In the genomic region with DNA sequence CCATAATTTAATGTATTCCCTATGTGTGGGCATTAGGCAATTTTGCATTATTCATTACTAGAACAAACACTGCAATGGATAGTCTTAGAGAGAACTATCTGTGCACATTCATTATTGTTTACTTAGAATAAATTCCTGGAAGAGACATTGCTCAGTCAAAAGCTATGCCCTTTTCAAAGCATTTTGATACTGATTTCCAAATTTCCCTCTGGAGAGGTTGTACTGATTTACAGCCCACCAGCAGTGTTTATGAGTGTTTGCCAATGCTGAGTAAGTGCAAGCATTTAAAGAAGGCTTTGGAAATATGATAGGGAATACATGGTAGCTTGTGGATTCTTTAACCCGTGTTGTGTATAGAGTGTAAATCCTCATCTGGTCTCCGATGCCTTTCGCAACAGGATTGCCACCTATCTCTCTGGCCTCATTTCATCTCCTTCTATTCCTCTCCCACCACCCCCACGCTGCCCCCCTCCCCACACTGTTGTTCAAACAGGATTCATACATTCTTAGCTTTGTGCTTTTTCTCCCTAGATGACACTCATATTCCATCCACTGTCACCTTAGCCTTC, we compare ENCODE assay signal across 13 cellular contexts. TPM values are rescaled to one million over a fixed set of nuclear protein-coding genes. Genes with fewer than 3 reads are reported as not detected.
DNase-seq lines count a peak whose midpoint lies in the region; ATAC-seq, FAIRE-seq and TF ChIP-seq lines count a peak whose summit lies in the region.
"Had no signal": no experiment of that assay in that cellular context is flagged by ENCODE, and none has a peak within 500 bp of the region (broad histone marks: within the 10 kb centered on the region; RNA-seq: fewer than 3 reads in every experiment).

No MANE protein-coding gene starts in this region.

- no peaks in the 10 kb centered on the region for H3K27me3 ChIP-seq in bronchial epithelial cell (ENCODE audit: control insufficient read depth, insufficient read depth, low read length)
- H3K27me3 ChIP-seq: thyroid gland had no signal

- H3K36me3 ChIP-seq in bronchial epithelial cell (ENCODE audit: control insufficient read depth, insufficient read depth, low read length), result no peaks in the 10 kb centered on the region
- H3K36me3 ChIP-seq: thyroid gland had no signal

- peaks cover 14% of the 10 kb centered on the region for H3K27me3 Mint-ChIP-seq in activated CD4-positive, alpha-beta T cell treated with anti-CD3 and anti-CD28 coated beads, Interleukin-2, amount 10 ng/mL, durations not matched to agents 24 days and 14 days

- no peaks in the 10 kb centered on the region for H3K36me3 Mint-ChIP-seq in activated CD4-positive, alpha-beta T cell treated with anti-CD3 and anti-CD28 coated beads, Interleukin-2, amount 10 ng/mL, durations not matched to agents 24 days and 14 days (ENCODE audit: low read depth)
- H3K36me3 Mint-ChIP-seq: CD8-positive, alpha-beta T cell; IgD-negative memory B cell had no signal

- H3K4me3 ChIP-seq in bronchial epithelial cell (ENCODE audit: low read depth, low read length), result no peak overlapping the region
- H3K4me3 ChIP-seq: thyroid gland had no signal

- DNase-seq in AG08396 (ENCODE audit: low spot score) (peak; percentile 42), LHCN-M2 (ENCODE audit: low read depth) (peak; percentile 89), bronchial epithelial cell (ENCODE audit: low read depth) (peak; percentile 90), myocyte (ENCODE audit: low read depth) (peak; percentile 20)
- no peak for DNase-seq in activated CD4-positive, alpha-beta T cell treated with anti-CD3 and anti-CD28 coated beads, Interleukin-2, amount 10 ng/mL, durations not matched to agents 24 days and 14 days
- DNase-seq in stimulated activated CD4-positive, alpha-beta T cell treated with anti-CD3 and anti-CD28 coated beads, Interleukin-2, amount 100 ng/mL, for 48 hours, result no peak
- DNase-seq in effector CD4-positive, alpha-beta T cell, result no peak
- DNase-seq: activated naive CD8-positive, alpha-beta T cell treated with anti-CD3 and anti-CD28 coated beads, Interleukin-2, amount 50 U/mL, for 24 hours; CD8-positive, alpha-beta T cell; T-helper 1 cell; thyroid gland had no signal

- FAIRE-seq in bronchial epithelial cell (lab: Jason Lieb, UNC), result no peak

- no peak overlapping the region for H3K27ac Mint-ChIP-seq in activated CD4-positive, alpha-beta T cell treated with anti-CD3 and anti-CD28 coated beads, Interleukin-2, amount 10 ng/mL, durations not matched to agents 24 days and 14 days
- H3K27ac Mint-ChIP-seq: activated naive CD8-positive, alpha-beta T cell treated with anti-CD3 and anti-CD28 coated beads, Interleukin-2, amount 50 U/mL, for 24 hours; CD8-positive, alpha-beta T cell; IgD-negative memory B cell had no signal

- intact Hi-C loops in activated CD4-positive, alpha-beta T cell treated with anti-CD3 and anti-CD28 coated beads, Interleukin-2, amount 10 ng/mL, durations not matched to agents 24 days and 14 days (cut with micrococcal nuclease), result no loop called here

- H3K4me3 Mint-ChIP-seq in activated CD4-positive, alpha-beta T cell treated with anti-CD3 and anti-CD28 coated beads, Interleukin-2, amount 10 ng/mL, durations not matched to agents 24 days and 14 days, result no peak overlapping the region
- H3K4me3 Mint-ChIP-seq: activated naive CD8-positive, alpha-beta T cell treated with anti-CD3 and anti-CD28 coated beads, Interleukin-2, amount 50 U/mL, for 24 hours; CD8-positive, alpha-beta T cell; IgD-negative memory B cell had no signal

- no peak for TF ChIP-seq CTCF in bronchial epithelial cell (IDR thresholded peaks at IDR 0.05; ENCODE audit: insufficient read depth, low read length, severe bottlenecking)

- ATAC-seq in GM21423 (IDR thresholded peaks at IDR 0.05; ENCODE audit: unreplicated experiment), result no peak
- ATAC-seq: activated naive CD8-positive, alpha-beta T cell treated with anti-CD3 and anti-CD28 coated beads, Interleukin-2, amount 50 U/mL, for 24 hours; CD8-positive, alpha-beta T cell had no signal

- peaks cover 34% of the 10 kb centered on the region for H3K4me1 Mint-ChIP-seq in activated CD4-positive, alpha-beta T cell treated with anti-CD3 and anti-CD28 coated beads, Interleukin-2, amount 10 ng/mL, durations not matched to agents 24 days and 14 days

- H3K9me3 Mint-ChIP-seq in activated CD4-positive, alpha-beta T cell treated with anti-CD3 and anti-CD28 coated beads, Interleukin-2, amount 10 ng/mL, durations not matched to agents 24 days and 14 days, result no peaks in the 10 kb centered on the region
- H3K9me3 Mint-ChIP-seq: activated naive CD8-positive, alpha-beta T cell treated with anti-CD3 and anti-CD28 coated beads, Interleukin-2, amount 50 U/mL, for 24 hours; CD8-positive, alpha-beta T cell; IgD-negative memory B cell had no signal

RNA-seq across cellular contexts. Expression of gene MMD, which starts 33.4 kb away (rescaled TPM):
- total RNA-seq in LHCN-M2 (2014; rRNA removed) (17.5 and 17.7 TPM in 2 replicates), bronchial epithelial cell (6.3 and 8.3 TPM in 2 replicates), myocyte (5.3 and 5.8 TPM in 2 replicates)
- 2.7 TPM for polyA plus RNA-seq in LHCN-M2 (2012)
- 1.8 TPM for polyA plus RNA-seq in myocyte (2012)
- 21.7 and 23.4 TPM in 2 replicates for total RNA-seq in activated CD4-positive, alpha-beta T cell treated with anti-CD3 and anti-CD28 coated beads, Interleukin-2, amount 10 ng/mL, durations not matched to agents 24 days and 14 days

RNA-seq across cellular contexts. Expression of gene SMIM36, which starts 56.3 kb away (rescaled TPM):
- total RNA-seq in LHCN-M2 (2014; rRNA removed), result not detected in 2 replicates
- polyA plus RNA-seq in LHCN-M2 (2012), result not detected
- not detected in 2 replicates for total RNA-seq in bronchial epithelial cell
- total RNA-seq in myocyte, result not detected in 2 replicates
- not detected for polyA plus RNA-seq in myocyte (2012)
- not detected in 2 replicates for total RNA-seq in activated CD4-positive, alpha-beta T cell treated with anti-CD3 and anti-CD28 coated beads, Interleukin-2, amount 10 ng/mL, durations not matched to agents 24 days and 14 days
- total RNA-seq: CD8-positive, alpha-beta T cell; thyroid gland had no signal
- polyA plus RNA-seq: IgD-negative memory B cell had no signal

Comparison
In these comparisons a context has a peak if more than half of its experiments do, and no peak if none do; other contexts are left out.
1. DNase-seq: peak in AG08396 (single experiment), LHCN-M2 (single experiment), bronchial epithelial cell (single experiment) and myocyte (single experiment); none in activated CD4-positive, alpha-beta T cell treated with anti-CD3 and anti-CD28 coated beads, Interleukin-2, amount 10 ng/mL, durations not matched to agents 24 days and 14 days (single experiment), stimulated activated CD4-positive, alpha-beta T cell treated with anti-CD3 and anti-CD28 coated beads, Interleukin-2, amount 100 ng/mL, for 48 hours (0 of 2) and effector CD4-positive, alpha-beta T cell (single experiment).